In the genomic region with DNA sequence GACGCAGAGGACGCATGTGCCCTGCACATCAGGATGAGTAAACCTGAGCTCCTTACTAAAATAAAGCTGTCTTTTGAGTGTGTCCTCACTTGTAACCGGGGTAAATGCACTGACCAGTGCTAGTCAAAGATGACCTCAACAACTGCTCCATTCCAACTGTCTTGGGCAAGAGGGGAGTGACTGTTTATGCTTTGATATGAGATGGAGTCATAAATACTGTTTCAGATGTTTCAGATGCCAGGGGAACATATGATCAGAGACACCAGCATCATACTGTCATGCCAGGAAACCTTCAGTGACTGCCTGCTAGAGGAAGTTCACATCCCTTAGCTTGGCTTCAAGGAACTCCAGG, we compare ENCODE assay signal across 14 cellular contexts. TPM values are rescaled to one million over a fixed set of nuclear protein-coding genes. Genes with fewer than 3 reads are reported as not detected.
DNase-seq lines count a peak whose midpoint lies in the region; ATAC-seq and TF ChIP-seq lines count a peak whose summit lies in the region.
"Had no signal": no experiment of that assay in that cellular context is flagged by ENCODE, and none has a peak within 500 bp of the region (broad histone marks: within the 10 kb centered on the region; RNA-seq: fewer than 3 reads in every experiment).

No MANE protein-coding gene starts in this region.

- ATAC-seq in left lobe of liver: peak; percentile 4

- DNase-seq in A172 (ENCODE audit: low spot score): peak; percentile 56
- peak; percentile 90 for DNase-seq in HS-27A (ENCODE audit: low read depth)
- no peak for DNase-seq in chondrocyte (ENCODE audit: low spot score)
- DNase-seq in left lobe of liver (ENCODE audit: low spot score): no peak
- no peak for DNase-seq in NCI-H1694 treated with DMSO at 0.1 percent for 48 hours (lab: John Stamatoyannopoulos, UW)
- no peak for DNase-seq in type B pancreatic cell (ENCODE audit: extremely low spot score, unreplicated experiment)
- no peak for DNase-seq in activated effector memory CD4-positive, alpha-beta T cell treated with Interleukin-2 at 50 U/mL for 16 hours
- no peak for DNase-seq in NCI-H1930 (lab: John Stamatoyannopoulos, UW)
- DNase-seq: activated CD4-positive, alpha-beta T cell treated with anti-CD3 and anti-CD28 coated beads for 1 hour; hippocampal formation; RPMI8226; stimulated activated CD4-positive, alpha-beta T cell treated with anti-CD3 and anti-CD28 coated beads, Interleukin-1b, Interleukin-23, amount 100 ng/mL, for 48 hours had no signal

- H3K36me3 Mint-ChIP-seq in chondrocyte (ENCODE audit: low read depth) (no peaks in the 10 kb centered on the region), type B pancreatic cell (no peaks in the 10 kb centered on the region)
- H3K36me3 Mint-ChIP-seq: activated naive CD8-positive, alpha-beta T cell had no signal

- no peaks in the 10 kb centered on the region for H3K27me3 Mint-ChIP-seq in chondrocyte (ENCODE audit: low read depth)
- H3K27me3 Mint-ChIP-seq in type B pancreatic cell: no peaks in the 10 kb centered on the region
- H3K27me3 Mint-ChIP-seq: activated naive CD8-positive, alpha-beta T cell; central memory CD8-positive, alpha-beta T cell had no signal

- no peaks in the 10 kb centered on the region for H3K9me3 Mint-ChIP-seq in chondrocyte (ENCODE audit: low read depth)
- H3K9me3 Mint-ChIP-seq in type B pancreatic cell: no peaks in the 10 kb centered on the region
- H3K9me3 Mint-ChIP-seq: central memory CD8-positive, alpha-beta T cell had no signal

- H3K4me3 Mint-ChIP-seq in chondrocyte (ENCODE audit: unreplicated experiment): no peak overlapping the region
- H3K4me3 Mint-ChIP-seq in type B pancreatic cell: no peak overlapping the region
- H3K4me3 Mint-ChIP-seq: activated naive CD8-positive, alpha-beta T cell; central memory CD8-positive, alpha-beta T cell had no signal

- H3K27ac Mint-ChIP-seq in chondrocyte (ENCODE audit: unreplicated experiment): peak overlapping the region; percentile 14
- H3K27ac Mint-ChIP-seq in type B pancreatic cell: no peak overlapping the region
- H3K27ac Mint-ChIP-seq: activated naive CD8-positive, alpha-beta T cell had no signal

- peaks cover 46% of the 10 kb centered on the region for H3K4me1 Mint-ChIP-seq in chondrocyte (ENCODE audit: low read depth)
- H3K4me1 Mint-ChIP-seq in type B pancreatic cell (ENCODE audit: unreplicated experiment): peaks cover 22% of the 10 kb centered on the region
- H3K4me1 Mint-ChIP-seq: central memory CD8-positive, alpha-beta T cell had no signal

- TF ChIP-seq CTCF in chondrocyte (IDR thresholded peaks at IDR 0.05) (no peak), type B pancreatic cell (conservative IDR thresholded peaks at IDR 0.05) (no peak)

RNA-seq across cellular contexts. Expression of gene TRAM2, which starts 13.8 kb away (rescaled TPM):
- 91.1 and 104 TPM in 2 replicates for total RNA-seq in A172 (2014; rRNA removed; shearing (Covaris generic))
- 159 to 178 TPM (median 159 TPM) in 3 replicates for total RNA-seq in chondrocyte
- total RNA-seq in left lobe of liver: 17.3 TPM
- total RNA-seq in type B pancreatic cell (ENCODE audit: low replicate concordance): 17.3 and 23.0 TPM in 2 replicates

Comparison
In these comparisons a context has a peak if more than half of its experiments do, and no peak if none do; other contexts are left out.
1. DNase-seq: peak in A172 (single experiment) and HS-27A (single experiment); none in chondrocyte (single experiment), left lobe of liver (single experiment), NCI-H1694 treated with DMSO at 0.1 percent for 48 hours (single experiment), type B pancreatic cell (single experiment), activated effector memory CD4-positive, alpha-beta T cell treated with Interleukin-2 at 50 U/mL for 16 hours (single experiment) and NCI-H1930 (0 of 2).